8 cellular contexts compared by ENCODE assay signal in the genomic region with DNA sequence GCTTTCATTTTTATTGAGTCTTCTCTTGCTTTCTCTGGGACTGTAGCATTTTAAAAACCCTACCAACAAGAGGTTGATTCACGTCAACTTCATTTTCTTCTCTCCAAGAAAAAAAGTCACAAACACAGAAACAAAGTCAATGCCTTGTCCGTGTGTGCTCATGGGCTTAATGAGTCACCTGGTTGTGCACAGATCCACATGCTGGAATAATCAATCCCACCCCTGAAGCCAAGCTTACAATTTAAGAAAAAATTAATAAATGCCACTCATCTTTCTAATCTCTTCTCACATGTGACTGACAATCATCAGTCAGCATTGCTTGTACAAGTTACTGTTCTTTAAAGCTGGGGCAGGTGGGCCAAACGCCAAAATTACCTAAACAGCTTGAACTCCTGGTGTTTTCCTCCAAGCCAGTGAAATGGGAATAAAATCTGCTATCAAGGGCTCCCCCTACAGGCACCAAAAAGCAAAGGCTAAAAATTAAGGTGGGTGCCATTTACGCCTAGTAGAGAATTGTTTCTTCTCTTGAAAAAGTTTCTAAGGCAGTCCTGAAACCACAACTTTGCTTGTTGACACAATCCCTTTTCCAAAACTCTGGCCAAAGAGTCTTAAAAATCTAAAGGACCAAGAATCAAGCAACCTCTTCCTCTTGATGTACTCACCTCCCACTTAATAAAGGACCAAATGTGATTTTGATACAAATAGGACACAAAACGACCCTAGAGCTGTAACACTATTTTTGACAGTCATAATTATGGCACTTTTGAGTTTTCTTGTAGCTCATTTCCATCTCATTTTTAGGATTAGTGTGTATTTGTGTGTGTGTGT. TPM values are rescaled to one million over a fixed set of nuclear protein-coding genes. Genes with fewer than 3 reads are reported as not detected.
DNase-seq lines count a peak whose midpoint lies in the region; ATAC-seq, FAIRE-seq and TF ChIP-seq lines count a peak whose summit lies in the region.

No MANE protein-coding gene starts in this region.

- H3K4me1 ChIP-seq in sigmoid colon (peaks cover 0 to 10% (median 3%) of the 10 kb centered on the region in 4 donors), aorta (ENCODE audit: control insufficient read depth in 1 of 2, insufficient read depth in 2 of 2, low read length in 2 of 2) (no peaks in the 10 kb centered on the region)

- H3K9me3 ChIP-seq in SU-DHL-6 (ENCODE audit: insufficient read depth, low read length) (no peaks in the 10 kb centered on the region), sigmoid colon (no peaks in the 10 kb centered on the region), aorta (ENCODE audit: control insufficient read depth, low read length) (peaks cover under 1% of the 10 kb centered on the region)

- intact Hi-C loops in activated naive CD4-positive, alpha-beta T cell treated with anti-CD3 and anti-CD28 coated beads for 36 hours (cut with micrococcal nuclease): loop anchor here (1.0 to 5.0 kb wide), 4 partner anchors 11 to 191 kb away; no protein-coding TSS in a partner anchor
- intact Hi-C loops in sigmoid colon (cut with DNase I) (loop anchor here (1.0 kb wide), 1 partner anchor 191 kb away; no protein-coding TSS in a partner anchor), aorta (cut with DNase I) (loop anchor here (2.0 to 5.0 kb wide), 2 partner anchors 189 to 190 kb away; no protein-coding TSS in a partner anchor)

- TF ChIP-seq POLR2A in sigmoid colon (IDR thresholded peaks at IDR 0.05): no peak

- H3K36me3 ChIP-seq in SU-DHL-6 (ENCODE audit: low read length) (no peaks in the 10 kb centered on the region), sigmoid colon (peaks cover 0 to 40% (median 3%) of the 10 kb centered on the region in 4 donors), aorta (ENCODE audit: control insufficient read depth in 1 of 2, insufficient read depth in 2 of 2, low read length in 1 of 2) (peaks cover 4 to 7% of the 10 kb centered on the region in 2 donors)

- H3K27me3 Mint-ChIP-seq in activated naive CD4-positive, alpha-beta T cell treated with anti-CD3 and anti-CD28 coated beads for 36 hours (ENCODE audit: low read depth): no peaks in the 10 kb centered on the region

- H3K4me3 ChIP-seq in SU-DHL-6 (ENCODE audit: insufficient read depth, low read length, poor library complexity, severe bottlenecking) (no peak overlapping the region), sigmoid colon (no peak overlapping the region), aorta (ENCODE audit: low read length in 2 of 2) (no peak overlapping the region)

- peaks cover 59% of the 10 kb centered on the region for H3K4me1 Mint-ChIP-seq in activated naive CD4-positive, alpha-beta T cell treated with anti-CD3 and anti-CD28 coated beads for 36 hours (ENCODE audit: low read depth)

- TF ChIP-seq CTCF in LNCAP (IDR thresholded peaks at IDR 0.05) (peak; percentile 85), SU-DHL-6 (IDR thresholded peaks at IDR 0.05; ENCODE audit: insufficient read depth, low read length, poor library complexity, severe bottlenecking) (peak; percentile 73), sigmoid colon (IDR thresholded peaks at IDR 0.05) (peak; percentile 24 to 70 (median 68))

- H3K36me3 Mint-ChIP-seq in activated naive CD4-positive, alpha-beta T cell treated with anti-CD3 and anti-CD28 coated beads for 36 hours (ENCODE audit: low read depth): peaks cover 2% of the 10 kb centered on the region

- no peak overlapping the region for H3K9ac ChIP-seq in SU-DHL-6 (ENCODE audit: low read length)

- no peak overlapping the region for H3K27ac Mint-ChIP-seq in activated naive CD4-positive, alpha-beta T cell treated with anti-CD3 and anti-CD28 coated beads for 36 hours

- 42 to 57% methylated on average over 5 of the region's 5 CpGs for WGBS in sigmoid colon, 2 donors
- 35 to 42% methylated on average over 5 of the region's 5 CpGs for WGBS in aorta, 2 donors

- DNase-seq in activated naive CD4-positive, alpha-beta T cell treated with anti-CD3 and anti-CD28 coated beads for 36 hours: peak; percentile 52
- DNase-seq in activated naive CD4-positive, alpha-beta T cell treated with anti-CD3 and anti-CD28 coated beads, Interleukin-2, amount 50 U/mL, for 16 hours: no peak
- peak; percentile 12 to 52 for DNase-seq in frontal cortex (ENCODE audit: low spot score in 2 of 2)
- no peak for DNase-seq in sigmoid colon
- DNase-seq in aorta: no peak

- no peaks in the 10 kb centered on the region for H3F3A ChIP-seq in SU-DHL-6 (ENCODE audit: insufficient read depth)

- peaks cover 8% of the 10 kb centered on the region; the same call in 1 of the 2 replicates for H3K79me2 ChIP-seq in SU-DHL-6 (ENCODE audit: insufficient read depth, low read length)

- no peak for TF ChIP-seq EP300 in sigmoid colon (IDR thresholded peaks at IDR 0.05)

- H3K9me2 ChIP-seq in SU-DHL-6 (replicated peaks; ENCODE audit: insufficient read depth, low read length): no peaks in the 10 kb centered on the region

- H3K4me3 Mint-ChIP-seq in activated naive CD4-positive, alpha-beta T cell treated with anti-CD3 and anti-CD28 coated beads for 36 hours: no peak overlapping the region

- ATAC-seq in aorta (ENCODE audit: low FRiP score): no peak
- no peak for ATAC-seq in GM19452 (IDR thresholded peaks at IDR 0.05; ENCODE audit: unreplicated experiment)

- no peaks in the 10 kb centered on the region for H4K20me1 ChIP-seq in SU-DHL-6 (ENCODE audit: low read depth, low read length)

- H2AFZ ChIP-seq in SU-DHL-6 (ENCODE audit: low read depth, low read length, severe bottlenecking): no peak overlapping the region

- no peaks in the 10 kb centered on the region for H3K9me3 Mint-ChIP-seq in activated naive CD4-positive, alpha-beta T cell treated with anti-CD3 and anti-CD28 coated beads for 36 hours

- CTCF ChIA-PET in activated naive CD4-positive, alpha-beta T cell treated with anti-CD3 and anti-CD28 coated beads for 36 hours (lab: Charles Lee): interaction anchor here (0.7 to 12.9 kb wide), 28 partner anchors 8 to 384 kb away, joined by 3 to 170 read pairs (median 4); partner anchors contain the start of genes TRIM14 and TRMO

- H3K27me3 ChIP-seq in SU-DHL-6 (ENCODE audit: low read length): no peaks in the 10 kb centered on the region
- no peaks in the 10 kb centered on the region for H3K27me3 ChIP-seq in sigmoid colon
- no peaks in the 10 kb centered on the region for H3K27me3 ChIP-seq in aorta (ENCODE audit: control insufficient read depth in 1 of 2, insufficient read depth in 2 of 2, low read length in 1 of 2)

- H3K27ac ChIP-seq in SU-DHL-6 (ENCODE audit: low read depth, low read length) (no peak overlapping the region), sigmoid colon (no peak overlapping the region), aorta (ENCODE audit: low read depth in 1 of 2, low read length in 2 of 2) (no peak overlapping the region)

- FAIRE-seq in frontal cortex (lab: Jason Lieb, UNC): no peak

- no peak overlapping the region for H3K4me2 ChIP-seq in SU-DHL-6 (ENCODE audit: low read depth, low read length, poor library complexity, severe bottlenecking)

RNA-seq across cellular contexts. Expression of gene TRMO, which starts 21.3 kb away (rescaled TPM):
- total RNA-seq in activated naive CD4-positive, alpha-beta T cell treated with anti-CD3 and anti-CD28 coated beads for 36 hours: 10 to 100 TPM; 10.7 to 10.8 TPM
- total RNA-seq in frontal cortex (18.3 TPM), sigmoid colon (10 to 100 TPM; 24.8 to 27.8 (median 25.7) TPM), aorta (10 to 100 TPM in 1 of 2 donors, 1 to 10 TPM in 1; 9.6 to 10.7 TPM)
- polyA plus RNA-seq in sigmoid colon (10 to 100 TPM in 2 of 3 donors, 1 to 10 TPM in 1; 7.8 to 15.5 (median 12.4) TPM), aorta (1 to 10 TPM; 5.5 to 7.5 TPM)

RNA-seq across cellular contexts. Expression of gene HEMGN, which starts 37.0 kb away (rescaled TPM):
- total RNA-seq in activated naive CD4-positive, alpha-beta T cell treated with anti-CD3 and anti-CD28 coated beads for 36 hours: 1 to 10 TPM; 1.8 to 1.9 TPM
- total RNA-seq in frontal cortex (3.7 TPM), sigmoid colon (not detected), aorta (under 1 TPM in 1 of 2 donors, not detected in 1; 0.93 TPM)
- polyA plus RNA-seq in sigmoid colon (under 1 TPM in 1 of 3 donors, not detected in 2; 0.25 TPM), aorta (not detected)

RNA-seq across cellular contexts. Expression of gene FOXE1, which starts 47.9 kb away (rescaled TPM):
- under 1 TPM; 0.10 TPM for total RNA-seq in activated naive CD4-positive, alpha-beta T cell treated with anti-CD3 and anti-CD28 coated beads for 36 hours
- total RNA-seq in frontal cortex: not detected
- total RNA-seq in sigmoid colon: not detected
- polyA plus RNA-seq in sigmoid colon: not detected
- total RNA-seq in aorta: not detected
- not detected for polyA plus RNA-seq in aorta

Comparison
In these comparisons a context has a peak if more than half of its experiments do, and no peak if none do; other contexts are left out.
1. DNase-seq: peak in activated naive CD4-positive, alpha-beta T cell treated with anti-CD3 and anti-CD28 coated beads for 36 hours (single experiment) and frontal cortex (2 of 2); none in activated naive CD4-positive, alpha-beta T cell treated with anti-CD3 and anti-CD28 coated beads, Interleukin-2, amount 50 U/mL, for 16 hours (single experiment), sigmoid colon (single experiment) and aorta (0 of 2).
2. Peak in every context shown above with its lines, with median percentiles within 50 percentile points of each other: CTCF ChIP-seq.